12 cellular contexts compared by ENCODE assay signal in the genomic region with DNA sequence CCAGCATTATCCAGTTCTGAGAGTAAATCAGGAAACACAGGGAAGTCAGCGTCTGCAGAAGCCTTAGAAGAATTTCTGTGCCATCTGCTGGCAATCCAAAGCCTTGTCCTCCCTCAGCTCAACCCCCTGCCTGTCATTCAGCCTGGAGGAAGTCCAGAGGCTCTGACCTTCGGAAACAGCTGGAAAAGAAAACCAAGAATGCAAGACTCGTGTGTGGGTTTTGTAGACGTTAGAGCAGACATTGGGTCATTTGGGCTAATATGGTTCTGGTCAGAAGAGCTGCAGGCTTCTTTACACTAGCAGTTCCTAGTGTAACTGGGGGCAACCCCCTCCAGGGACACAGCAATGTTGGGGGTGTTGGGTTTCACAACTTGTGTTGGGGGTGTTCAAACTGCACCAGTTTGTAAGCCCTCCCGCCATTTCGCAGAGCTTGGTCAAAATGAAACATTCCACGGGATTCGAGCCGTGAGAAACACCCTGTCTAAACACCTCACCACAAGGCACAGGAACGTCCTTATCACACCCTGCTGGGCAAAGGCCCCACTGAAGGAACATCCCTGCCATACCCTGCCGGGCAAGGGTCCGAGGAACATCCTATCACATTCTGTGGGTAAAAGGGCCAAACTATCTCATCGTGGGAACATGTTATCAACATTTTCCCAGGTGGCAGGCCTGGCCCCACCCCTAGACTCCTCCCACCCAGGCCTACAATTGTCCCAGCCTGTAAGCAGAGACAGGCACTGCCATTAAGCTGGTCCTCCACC. TPM values are rescaled to one million over a fixed set of nuclear protein-coding genes. Genes with fewer than 3 reads are reported as not detected.
A peak's percentile ranks its signal among the peaks of the same experiment; 100 is the strongest.
DNase-seq lines count a peak whose midpoint lies in the region; ATAC-seq and TF ChIP-seq lines count a peak whose summit lies in the region.
"Had no signal": no experiment of that assay in that cellular context is flagged by ENCODE, and none has a peak within 500 bp of the region (broad histone marks: within the 10 kb centered on the region; RNA-seq: fewer than 3 reads in every experiment).

No MANE protein-coding gene starts in this region.

- H3K4me3 ChIP-seq in HFF-Myc (replicated peaks; ENCODE audit: low read depth, low read length) (no peak overlapping the region), body of pancreas (no peak overlapping the region), right atrium auricular region (no peak overlapping the region), skeletal muscle satellite cell (ENCODE audit: low read length) (peak overlapping the region; percentile 19)

- H3K4me3 Mint-ChIP-seq in natural killer cell: no peak overlapping the region
- H3K4me3 Mint-ChIP-seq: activated CD4-positive, alpha-beta T cell treated with anti-CD3 and anti-CD28 coated beads, Interleukin-2, amount 10 ng/mL, durations not matched to agents 7 days and 5 days had no signal

- H3K27me3 ChIP-seq in body of pancreas (no peaks in the 10 kb centered on the region), right atrium auricular region (no peaks in the 10 kb centered on the region), skeletal muscle satellite cell (ENCODE audit: control insufficient read depth, insufficient read depth, low read length) (no peaks in the 10 kb centered on the region)

- H3K4me1 ChIP-seq in body of pancreas: peaks cover 20% of the 10 kb centered on the region
- peaks cover 0 to 8% of the 10 kb centered on the region in 2 donors for H3K4me1 ChIP-seq in right atrium auricular region
- H3K4me1 ChIP-seq in skeletal muscle satellite cell (ENCODE audit: control insufficient read depth, insufficient read depth, low read length): peaks cover 22% of the 10 kb centered on the region

- intact Hi-C loops in body of pancreas (cut with DNase I) (no loop called here), natural killer cell (cut with micrococcal nuclease) (no loop called here)

- H3K4me2 ChIP-seq in skeletal muscle satellite cell (ENCODE audit: low read length): peak overlapping the region; percentile 60

- no peak overlapping the region for H3K27ac Mint-ChIP-seq in natural killer cell
- H3K27ac Mint-ChIP-seq: activated CD4-positive, alpha-beta T cell treated with anti-CD3 and anti-CD28 coated beads, Interleukin-2, amount 10 ng/mL, durations not matched to agents 7 days and 5 days had no signal

- no peaks in the 10 kb centered on the region for H3K9me3 ChIP-seq in body of pancreas
- no peaks in the 10 kb centered on the region for H3K9me3 ChIP-seq in right atrium auricular region
- H3K9me3 ChIP-seq in skeletal muscle satellite cell (replicated peaks; ENCODE audit: low read length): no peaks in the 10 kb centered on the region

- H3K27ac ChIP-seq in body of pancreas (no peak overlapping the region), right atrium auricular region (no peak overlapping the region)

- DNase-seq in HFF-Myc (ENCODE audit: extremely low read depth, low read depth): peak; percentile 1
- DNase-seq in body of pancreas: peak in 3 of 4 donors; percentile 26 to 39 (median 39)
- peak; percentile 56 for DNase-seq in right atrium auricular region (ENCODE audit: low spot score)
- no peak for DNase-seq in D341Med (ENCODE audit: low spot score)
- DNase-seq in COLO829 (ENCODE audit: low spot score): no peak
- DNase-seq in natural killer cell: no peak
- DNase-seq: activated CD4-positive, alpha-beta T cell treated with anti-CD3 and anti-CD28 coated beads, Interleukin-2, amount 10 ng/mL, durations not matched to agents 7 days and 5 days; activated effector memory CD4-positive, alpha-beta T cell treated with Interleukin-2 at 50 U/mL for 16 hours; caudate nucleus; NCI-H2029 had no signal

- no peaks in the 10 kb centered on the region for H3K36me3 Mint-ChIP-seq in natural killer cell

- TF ChIP-seq CTCF in HFF-Myc (IDR thresholded peaks at IDR 0.05; ENCODE audit: low read depth, low read length, missing control alignments) (no peak), body of pancreas (IDR thresholded peaks at IDR 0.05) (no peak), right atrium auricular region (IDR thresholded peaks at IDR 0.05) (no peak), natural killer cell (IDR thresholded peaks at IDR 0.05) (no peak)

- no peak overlapping the region for H3K9ac ChIP-seq in skeletal muscle satellite cell (ENCODE audit: low read depth, low read length)

- no peaks in the 10 kb centered on the region for H3K36me3 ChIP-seq in body of pancreas (replicated peaks in 1 of 2; ENCODE audit: insufficient read depth in 1 of 2, low read depth in 2 of 2)
- H3K36me3 ChIP-seq in right atrium auricular region: no peaks in the 10 kb centered on the region
- H3K36me3 ChIP-seq in skeletal muscle satellite cell (ENCODE audit: insufficient read depth, low read length): no peaks in the 10 kb centered on the region

- H3K27me3 Mint-ChIP-seq in natural killer cell (ENCODE audit: low read depth in 2 of 2): peaks cover 7 to 23% of the 10 kb centered on the region in 2 donors

- H3K4me1 Mint-ChIP-seq in natural killer cell: no peaks in the 10 kb centered on the region
- H3K4me1 Mint-ChIP-seq: activated CD4-positive, alpha-beta T cell treated with anti-CD3 and anti-CD28 coated beads, Interleukin-2, amount 10 ng/mL, durations not matched to agents 7 days and 5 days had no signal

- ATAC-seq in body of pancreas (peak; percentile 46), natural killer cell (no peak)

- TF ChIP-seq POLR2A in body of pancreas (IDR thresholded peaks at IDR 0.05): no peak

- H3K9me3 Mint-ChIP-seq in natural killer cell: no peaks in the 10 kb centered on the region
- H3K9me3 Mint-ChIP-seq: activated CD4-positive, alpha-beta T cell treated with anti-CD3 and anti-CD28 coated beads, Interleukin-2, amount 10 ng/mL, durations not matched to agents 7 days and 5 days had no signal

- WGBS in body of pancreas, 2 donors: 28 to 35% methylated on average over 13 of the region's 13 CpGs

RNA-seq across cellular contexts. Expression of a gene that starts 21.0 kb away (rescaled TPM):
- total RNA-seq in body of pancreas (10 to 100 TPM; 42.8 to 57.6 TPM), right atrium auricular region (not detected), natural killer cell (not detected)
- total RNA-seq in skeletal muscle satellite cell (2012; rRNA removed): not detected in 2 replicates
- total RNA-seq: activated CD4-positive, alpha-beta T cell treated with anti-CD3 and anti-CD28 coated beads, Interleukin-2, amount 10 ng/mL, durations not matched to agents 7 days and 5 days; fibroblast of lung had no signal

RNA-seq across cellular contexts. Expression of a gene that starts 30.9 kb away (rescaled TPM):
- total RNA-seq in body of pancreas: not detected
- not detected for total RNA-seq in right atrium auricular region
- not detected in 2 replicates for total RNA-seq in skeletal muscle satellite cell (2012; rRNA removed)
- not detected for total RNA-seq in natural killer cell
- total RNA-seq: activated CD4-positive, alpha-beta T cell treated with anti-CD3 and anti-CD28 coated beads, Interleukin-2, amount 10 ng/mL, durations not matched to agents 7 days and 5 days; fibroblast of lung had no signal

RNA-seq across cellular contexts. Expression of a gene that starts 41.0 kb away (rescaled TPM):
- 100 to 1,000 TPM in 1 of 2 donors, 10 to 100 TPM in 1; 76.0 to 101 TPM for total RNA-seq in body of pancreas
- total RNA-seq in right atrium auricular region: 1 to 10 TPM; 3.3 to 7.7 TPM
- 0.66 and 0.76 TPM in 2 replicates for total RNA-seq in skeletal muscle satellite cell (2012; rRNA removed)
- not detected for total RNA-seq in natural killer cell
- total RNA-seq: activated CD4-positive, alpha-beta T cell treated with anti-CD3 and anti-CD28 coated beads, Interleukin-2, amount 10 ng/mL, durations not matched to agents 7 days and 5 days; fibroblast of lung had no signal

Comparison
In these comparisons a context has a peak if more than half of its experiments do, and no peak if none do; other contexts are left out.
1. DNase-seq: peak in HFF-Myc (single experiment), body of pancreas (3 of 4) and right atrium auricular region (single experiment); none in D341Med (single experiment), COLO829 (single experiment) and natural killer cell (single experiment).
2. RNA of a gene that starts 21.0 kb away (total RNA-seq): 42.8 to 57.6 TPM in body of pancreas; not detected in right atrium auricular region and not detected in natural killer cell; every median in the first group is over 10 times any median in the second.
3. RNA of a gene that starts 41.0 kb away (total RNA-seq): 76.0 to 101 TPM in body of pancreas; 3.3 to 7.7 TPM in right atrium auricular region and not detected in natural killer cell; every median in the first group is over 4 times any median in the second.